ENCODE assay signal across 24 cellular contexts in the genomic region with DNA sequence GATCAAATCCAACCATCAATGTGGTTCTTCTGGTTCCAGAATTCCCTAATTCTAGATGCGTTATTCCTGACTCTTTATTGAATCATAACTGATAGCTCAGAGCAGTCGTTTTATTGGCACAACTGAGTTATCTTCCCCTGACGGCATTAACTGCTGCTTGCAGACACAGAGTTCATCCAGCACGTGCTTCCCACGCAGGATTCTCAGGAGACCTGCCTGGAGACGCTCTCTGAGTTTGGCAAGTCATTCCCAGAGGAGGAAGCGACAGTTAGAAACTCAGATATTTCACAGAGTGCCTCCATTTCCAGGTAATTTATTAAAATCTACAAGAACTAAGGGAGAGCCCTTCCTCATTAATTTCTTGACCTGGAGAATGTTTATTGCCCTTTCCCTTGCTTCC. TPM values are rescaled to one million over a fixed set of nuclear protein-coding genes. Genes with fewer than 3 reads are reported as not detected.
"Had no signal": no experiment of that assay in that cellular context is flagged by ENCODE, and none has a peak within 500 bp of the region (broad histone marks: within the 10 kb centered on the region; RNA-seq: fewer than 3 reads in every experiment).

No MANE protein-coding gene starts in this region.

- H3K9me3 Mint-ChIP-seq: effector memory CD8-positive, alpha-beta T cell had no signal

- ATAC-seq: effector memory CD8-positive, alpha-beta T cell; foreskin keratinocyte; gastroesophageal sphincter; heart right ventricle; left lung; left ventricle myocardium superior; lower lobe of right lung; mucosa of descending colon had no signal

- H3K36me3 Mint-ChIP-seq: mesothelial cell of epicardium, naive B cell had no signal

- DNase-seq: colonic mucosa; cortex of kidney; effector CD8-positive, alpha-beta T cell; effector memory CD8-positive, alpha-beta T cell; foreskin keratinocyte; heart right ventricle; hippocampal formation; left cardiac atrium; left lung; left ventricle myocardium superior; lower lobe of right lung; mesenchymal stem cell; mucosa of descending colon; naive B cell had no signal

- H3K9me3 ChIP-seq: colonic mucosa, esophagus muscularis mucosa, left lung, lower lobe of right lung, mucosa of descending colon had no signal

- H3K27ac Mint-ChIP-seq: dendritic cell treated with granulocyte-macrophage colony-stimulating factor and Interleukin-4, amounts not matched to agents 40 ng/mL and 50 ng/mL, for 4 days; effector memory CD8-positive, alpha-beta T cell; mesothelial cell of epicardium had no signal

- H3K4me3 Mint-ChIP-seq: dendritic cell treated with granulocyte-macrophage colony-stimulating factor and Interleukin-4, amounts not matched to agents 40 ng/mL and 50 ng/mL, for 4 days; effector memory CD8-positive, alpha-beta T cell; mesothelial cell of epicardium; naive B cell had no signal

- H3K27ac ChIP-seq: colonic mucosa, esophagus muscularis mucosa, foreskin keratinocyte, gastroesophageal sphincter, heart right ventricle, left lung, lower lobe of right lung had no signal

- H3K27me3 ChIP-seq: colonic mucosa had no signal

- H3K4me1 ChIP-seq: colonic mucosa, esophagus muscularis mucosa, foreskin keratinocyte, gastroesophageal sphincter, heart right ventricle, left lung, lower lobe of right lung had no signal

- H3K4me3 ChIP-seq: colonic mucosa, esophagus muscularis mucosa, gastroesophageal sphincter, heart right ventricle, left lung, lower lobe of right lung, mucosa of descending colon had no signal

- H3K36me3 ChIP-seq: colonic mucosa, esophagus muscularis mucosa, gastroesophageal sphincter, heart right ventricle, left lung, lower lobe of right lung had no signal

RNA-seq across cellular contexts. Expression of a gene that starts 35.4 kb away (rescaled TPM):
- total RNA-seq: colonic mucosa, endothelial cell of umbilical vein, fibroblast of villous mesenchyme, lower lobe of right lung, lung microvascular endothelial cell, mesenteric fat pad had no signal
- polyA plus RNA-seq: endothelial cell of umbilical vein, fibroblast of lung, keratinocyte had no signal
